ENCODE assay signal across 11 cellular contexts in the genomic region with DNA sequence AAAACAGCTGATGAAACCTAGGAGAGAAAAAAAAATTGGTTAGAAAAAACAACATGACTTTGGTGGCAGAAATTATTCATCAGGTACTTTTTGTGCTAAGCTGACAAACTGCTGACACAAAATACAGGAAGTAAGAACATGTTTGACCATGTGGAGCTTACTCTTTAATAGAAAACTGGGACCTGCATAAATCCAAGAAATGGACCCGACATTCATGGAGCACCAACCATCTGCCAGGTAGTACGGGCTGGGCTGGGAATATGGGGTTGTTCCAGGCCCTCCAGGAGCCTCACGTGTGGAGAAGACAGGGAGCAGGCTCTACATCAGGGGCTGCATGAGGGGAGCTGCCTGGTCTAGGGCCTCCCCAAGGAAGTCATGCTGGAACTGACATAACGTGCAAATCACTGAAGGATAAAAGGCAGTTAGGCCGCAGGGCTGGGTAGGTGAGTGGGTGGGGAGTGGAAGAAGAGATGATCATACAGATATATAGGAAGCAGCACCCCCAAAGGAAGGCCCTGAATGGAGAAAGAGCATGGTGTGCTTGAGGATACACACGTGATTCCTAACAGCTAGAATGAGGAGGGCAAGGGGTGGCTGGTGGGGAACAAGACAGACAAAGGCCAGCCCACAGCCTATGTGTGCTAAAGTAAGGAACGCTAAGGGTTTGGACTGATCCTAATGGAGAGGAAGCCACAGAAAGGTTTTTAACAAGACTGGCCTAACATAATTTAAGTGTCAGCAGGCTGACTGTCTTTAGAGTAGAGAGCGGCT. TPM values are rescaled to one million over a fixed set of nuclear protein-coding genes. Genes with fewer than 3 reads are reported as not detected.
DNase-seq lines count a peak whose midpoint lies in the region; ATAC-seq and TF ChIP-seq lines count a peak whose summit lies in the region.
"Had no signal": no experiment of that assay in that cellular context is flagged by ENCODE, and none has a peak within 500 bp of the region (broad histone marks: within the 10 kb centered on the region; RNA-seq: fewer than 3 reads in every experiment).

No MANE protein-coding gene starts in this region.

- H3K36me3 ChIP-seq in endodermal cell (ENCODE audit: control insufficient read depth, insufficient read depth, low read length) = no peaks in the 10 kb centered on the region
- H3K36me3 ChIP-seq: WERI-Rb-1 had no signal

- peaks cover 54% of the 10 kb centered on the region for H3K36me3 Mint-ChIP-seq in activated naive CD8-positive, alpha-beta T cell treated with anti-CD3 and anti-CD28 coated beads, Interleukin-2, amount 10 ng/mL, durations not matched to agents 7 days and 5 days
- H3K36me3 Mint-ChIP-seq in endodermal cell (ENCODE audit: low read depth) = no peaks in the 10 kb centered on the region

- peak overlapping the region; percentile 11 for H3K4me3 Mint-ChIP-seq in activated naive CD8-positive, alpha-beta T cell treated with anti-CD3 and anti-CD28 coated beads, Interleukin-2, amount 10 ng/mL, durations not matched to agents 7 days and 5 days
- H3K4me3 Mint-ChIP-seq in endodermal cell = no peak overlapping the region

- ATAC-seq in GM19452 (IDR thresholded peaks at IDR 0.05; ENCODE audit: unreplicated experiment) (peak; percentile 40), HG03139 (IDR thresholded peaks at IDR 0.05; ENCODE audit: unreplicated experiment) (peak; percentile 51)
- ATAC-seq in activated naive CD8-positive, alpha-beta T cell treated with anti-CD3 and anti-CD28 coated beads, Interleukin-2, amount 10 ng/mL, durations not matched to agents 7 days and 5 days (ENCODE audit: low read depth) = no peak

- H3K27ac Mint-ChIP-seq in activated naive CD8-positive, alpha-beta T cell treated with anti-CD3 and anti-CD28 coated beads, Interleukin-2, amount 10 ng/mL, durations not matched to agents 7 days and 5 days = peak overlapping the region; percentile 74
- H3K27ac Mint-ChIP-seq in endodermal cell = no peak overlapping the region

- H3K9me3 ChIP-seq in endodermal cell (ENCODE audit: control insufficient read depth, low read length) = no peaks in the 10 kb centered on the region
- H3K9me3 ChIP-seq: thoracic aorta had no signal

- no peak overlapping the region for H3K27ac ChIP-seq in endodermal cell (ENCODE audit: low read depth, low read length)
- H3K27ac ChIP-seq in substantia nigra (ENCODE audit: low read depth, low read length, poor library complexity, severe bottlenecking) = no peak overlapping the region
- H3K27ac ChIP-seq: dorsolateral prefrontal cortex, thoracic aorta, WERI-Rb-1 had no signal

- H3K4me3 ChIP-seq in endodermal cell (ENCODE audit: low read length) = no peak overlapping the region
- H3K4me3 ChIP-seq: dorsolateral prefrontal cortex, thoracic aorta had no signal

- H3K27me3 Mint-ChIP-seq in activated naive CD8-positive, alpha-beta T cell treated with anti-CD3 and anti-CD28 coated beads, Interleukin-2, amount 10 ng/mL, durations not matched to agents 7 days and 5 days = no peaks in the 10 kb centered on the region
- H3K27me3 Mint-ChIP-seq in endodermal cell (ENCODE audit: insufficient read depth) = no peaks in the 10 kb centered on the region

- TF ChIP-seq CTCF in GM10266 (IDR thresholded peaks at IDR 0.05; ENCODE audit: control insufficient read depth, insufficient read depth, low read depth, missing control alignments) (no peak), endodermal cell (conservative IDR thresholded peaks at IDR 0.05) (no peak)

- peaks cover 31% of the 10 kb centered on the region for H3K4me1 Mint-ChIP-seq in activated naive CD8-positive, alpha-beta T cell treated with anti-CD3 and anti-CD28 coated beads, Interleukin-2, amount 10 ng/mL, durations not matched to agents 7 days and 5 days
- peaks cover 12% of the 10 kb centered on the region for H3K4me1 Mint-ChIP-seq in endodermal cell

- peaks cover 3% of the 10 kb centered on the region for H3K4me1 ChIP-seq in endodermal cell (ENCODE audit: control insufficient read depth, insufficient read depth, low read length)

- DNase-seq in GM10266 (ENCODE audit: extremely low spot score) (peak; percentile 51), GOT3 (lab: John Stamatoyannopoulos, UW) (no peak), endodermal cell (no peak), SW 1271 (lab: John Stamatoyannopoulos, UW) (no peak), substantia nigra (lab: John Stamatoyannopoulos, UW) (no peak)
- DNase-seq in activated naive CD8-positive, alpha-beta T cell treated with anti-CD3 and anti-CD28 coated beads, Interleukin-2, amount 10 ng/mL, durations not matched to agents 7 days and 5 days = no peak
- DNase-seq: dorsolateral prefrontal cortex, WERI-Rb-1 had no signal

- WGBS in endodermal cell (ENCODE audit: insufficient coverage in 1 of 2, insufficient read length in 1 of 2), 2 experiments = 92 to 95% methylated on average over 7 to 8 of the region's 8 CpGs

- no peak overlapping the region for H3K9ac ChIP-seq in endodermal cell (ENCODE audit: extremely low read depth, low read length, poor library complexity, severe bottlenecking)

- no peaks in the 10 kb centered on the region for H3K9me3 Mint-ChIP-seq in activated naive CD8-positive, alpha-beta T cell treated with anti-CD3 and anti-CD28 coated beads, Interleukin-2, amount 10 ng/mL, durations not matched to agents 7 days and 5 days
- H3K9me3 Mint-ChIP-seq in endodermal cell = no peaks in the 10 kb centered on the region

- POLR2A ChIA-PET in activated naive CD8-positive, alpha-beta T cell treated with anti-CD3 and anti-CD28 coated beads, Interleukin-2, amount 10 ng/mL, durations not matched to agents 7 days and 5 days (lab: Charles Lee) = no interaction called here

- no peaks in the 10 kb centered on the region for H3K27me3 ChIP-seq in endodermal cell (ENCODE audit: control insufficient read depth, insufficient read depth, low read length, poor library complexity, severe bottlenecking)
- H3K27me3 ChIP-seq: dorsolateral prefrontal cortex had no signal

RNA-seq across cellular contexts. Expression of a gene that starts 26.1 kb away (rescaled TPM):
- total RNA-seq in activated naive CD8-positive, alpha-beta T cell treated with anti-CD3 and anti-CD28 coated beads, Interleukin-2, amount 10 ng/mL, durations not matched to agents 7 days and 5 days = 10 to 100 TPM; 23.6 to 25.1 TPM
- total RNA-seq in endodermal cell = 1 to 10 TPM; 4.6 to 5.9 TPM
- 13.5 TPM for polyA plus RNA-seq in endodermal cell (2013, experiment 1 of 2)
- 15.1 TPM for polyA plus RNA-seq in endodermal cell (2013, experiment 2 of 2)
